In the genomic region with DNA sequence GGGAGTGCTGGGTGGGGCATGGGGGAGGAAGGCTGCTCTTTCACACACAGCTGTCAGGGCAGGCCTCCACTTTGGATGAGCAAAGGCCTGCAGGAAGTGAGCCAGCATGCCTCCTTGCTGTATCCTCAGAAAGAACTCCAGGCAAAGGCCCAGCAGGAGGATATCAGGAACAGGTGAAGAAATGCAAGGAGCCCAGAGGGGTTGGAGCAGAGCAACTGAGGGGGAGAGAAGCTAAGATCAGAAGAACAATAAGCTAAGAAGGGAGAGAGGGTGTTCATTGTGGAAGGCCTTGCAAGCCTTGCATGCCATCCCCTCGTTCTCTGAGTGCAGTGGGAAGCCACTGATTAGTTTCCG, we compare ENCODE assay signal across 10 cellular contexts.
A peak's percentile ranks its signal among the peaks of the same experiment; 100 is the strongest.
DNase-seq lines count a peak whose midpoint lies in the region; ATAC-seq and TF ChIP-seq lines count a peak whose summit lies in the region.
"Had no signal": no experiment of that assay in that cellular context is flagged by ENCODE, and none has a peak within 500 bp of the region (broad histone marks: within the 10 kb centered on the region; RNA-seq: fewer than 3 reads in every experiment).

No MANE protein-coding gene starts in this region.

- no peak overlapping the region for H4K91ac ChIP-seq in H9 (ENCODE audit: insufficient read length, low read depth, low read length)

- no peak overlapping the region for H4K5ac ChIP-seq in H9 (ENCODE audit: insufficient read length, low read depth, low read length)

- no peaks in the 10 kb centered on the region for H3K27me3 ChIP-seq in H9 (ENCODE audit: insufficient read depth, low read length)
- no peaks in the 10 kb centered on the region for H3K27me3 ChIP-seq in PC-3 (ENCODE audit: low read length)
- no peaks in the 10 kb centered on the region for H3K27me3 ChIP-seq in foreskin keratinocyte
- H3K27me3 ChIP-seq in prostate gland (replicated peaks; ENCODE audit: insufficient read depth): no peaks in the 10 kb centered on the region
- H3K27me3 ChIP-seq: Peyer's patch had no signal

- H3K14ac ChIP-seq in H9 (ENCODE audit: insufficient read depth, low read length): 0 out of 2 replicates have a peak overlapping the region, but pooled peaks have one; percentile 49

- H3K9me3 ChIP-seq in H9 (ENCODE audit: control insufficient read depth, low read depth, low read length): no peaks in the 10 kb centered on the region
- no peaks in the 10 kb centered on the region for H3K9me3 ChIP-seq in PC-3 (ENCODE audit: low read length)
- no peaks in the 10 kb centered on the region for H3K9me3 ChIP-seq in prostate gland
- H3K9me3 ChIP-seq: Peyer's patch had no signal

- H3K9me2 ChIP-seq in PC-3 (replicated peaks; ENCODE audit: low read length): no peaks in the 10 kb centered on the region

- H3K27me3 Mint-ChIP-seq in H9 (ENCODE audit: low read depth): no peaks in the 10 kb centered on the region

- no peak overlapping the region for H3T11ph ChIP-seq in H9 (ENCODE audit: low read length)

- peak overlapping the region in 1 of 2 experiments; percentile 5; a peak in 2 of 5 replicates for H3K4me3 Mint-ChIP-seq in H9

- H3K4ac ChIP-seq in H9 (ENCODE audit: low read depth, low read length): no peak overlapping the region

- H4K8ac ChIP-seq in H9 (replicated peaks; ENCODE audit: insufficient read length, low read depth, low read length): no peak overlapping the region

- intact Hi-C loops in PC-3 (cut with micrococcal nuclease) (loop anchor here (2.0 to 5.0 kb wide), 2 partner anchors 99 to 114 kb away; a partner anchor contains a TSS), prostate gland (cut with DNase I) (no loop called here)

- H3K27ac Mint-ChIP-seq in H9: peak overlapping the region; percentile 91 to 98 (median 92); a peak in 6 of 7 replicates
- H3K27ac Mint-ChIP-seq in activated naive CD4-positive, alpha-beta T cell treated with anti-CD3 and anti-CD28 coated beads, Interleukin-2, amount 50 U/mL, for 72 hours: no peak overlapping the region

- H2BK120ac ChIP-seq in H9 (ENCODE audit: low read depth, low read length, poor library complexity, severe bottlenecking): no peak overlapping the region

- H4K20me1 ChIP-seq in H9 (ENCODE audit: control insufficient read depth, insufficient read depth, insufficient read length): no peaks in the 10 kb centered on the region
- no peaks in the 10 kb centered on the region for H4K20me1 ChIP-seq in PC-3 (ENCODE audit: low read length)

- peak overlapping the region; percentile 27; the same call in 1 of the 2 replicates for H3K4me3 ChIP-seq in PC-3 (ENCODE audit: low read length)
- H3K4me3 ChIP-seq in prostate gland: no peak overlapping the region
- H3K4me3 ChIP-seq: coronary artery, Peyer's patch had no signal

- no peak overlapping the region for H2BK15ac ChIP-seq in H9 (ENCODE audit: low read depth, low read length)

- ATAC-seq in PC-3: peak; percentile 84
- ATAC-seq in foreskin keratinocyte: peak; percentile 57
- no peak for ATAC-seq in HG03139 (IDR thresholded peaks at IDR 0.05; ENCODE audit: unreplicated experiment)
- ATAC-seq in HG02798 (IDR thresholded peaks at IDR 0.05; ENCODE audit: poor library complexity, unreplicated experiment): no peak
- ATAC-seq in activated naive CD4-positive, alpha-beta T cell treated with anti-CD3 and anti-CD28 coated beads, Interleukin-2, amount 50 U/mL, for 72 hours: no peak

- no TSS peak for BruUV-seq in PC-3 (replicated peaks; lab: Mats Ljungman, UMichigan)

- H3K79me2 ChIP-seq in H9 (ENCODE audit: insufficient read depth, low read length) (no peaks in the 10 kb centered on the region), PC-3 (ENCODE audit: low read length) (no peaks in the 10 kb centered on the region)

- H3K9ac ChIP-seq in H9 (ENCODE audit: extremely low read depth, insufficient read length, low read length): no peak overlapping the region
- no peak overlapping the region for H3K9ac ChIP-seq in PC-3 (ENCODE audit: low read length)

- DNase-seq in H9 (peak; percentile 80), PC-3 (peak; percentile 74), foreskin keratinocyte (peak in 1 of 2 donors; percentile 30), prostate gland (ENCODE audit: low spot score) (peak; percentile 6)
- no peak for DNase-seq in activated naive CD4-positive, alpha-beta T cell treated with anti-CD3 and anti-CD28 coated beads, Interleukin-2, amount 50 U/mL, for 72 hours (ENCODE audit: low spot score in 2 of 2)
- DNase-seq: activated CD8-positive, alpha-beta memory T cell treated with anti-CD3 and anti-CD28 coated beads, Interleukin-2, amount 50 U/mL, for 4 hours had no signal

- peaks cover 8% of the 10 kb centered on the region; the same call in 1 of the 2 replicates for H3K4me1 ChIP-seq in H9 (ENCODE audit: insufficient read depth, low read length)
- H3K4me1 ChIP-seq in PC-3 (ENCODE audit: insufficient read depth, low read length): peaks cover 33% of the 10 kb centered on the region
- H3K4me1 ChIP-seq in foreskin keratinocyte: peaks cover 14% of the 10 kb centered on the region
- H3K4me1 ChIP-seq in prostate gland (replicated peaks): peaks cover 7% of the 10 kb centered on the region

- TF ChIP-seq CTCF in H9 (conservative IDR thresholded peaks at IDR 0.05) (no peak), PC-3 (conservative IDR thresholded peaks at IDR 0.05; ENCODE audit: low read depth, low read length) (no peak), foreskin keratinocyte (conservative IDR thresholded peaks at IDR 0.05) (no peak), prostate gland (IDR thresholded peaks at IDR 0.05) (no peak)

- H3K23ac ChIP-seq in H9 (ENCODE audit: insufficient read length, low read depth, low read length): no peak overlapping the region

- no peaks in the 10 kb centered on the region for H3K36me3 ChIP-seq in PC-3 (ENCODE audit: low read depth, low read length)
- H3K36me3 ChIP-seq in prostate gland: no peaks in the 10 kb centered on the region
- H3K36me3 ChIP-seq: Peyer's patch had no signal

- no peak overlapping the region for H2AFZ ChIP-seq in H9 (ENCODE audit: low read length)
- H2AFZ ChIP-seq in PC-3 (ENCODE audit: low read length): no peak overlapping the region

- no peak overlapping the region for H3K18ac ChIP-seq in H9 (ENCODE audit: insufficient read length, low read depth, low read length)

- no peak for TF ChIP-seq POLR2A in prostate gland (IDR thresholded peaks at IDR 0.05)

- CTCF ChIA-PET in PC-3 (lab: Charles Lee): no interaction called here

- no peak overlapping the region for H2AK5ac ChIP-seq in H9 (ENCODE audit: insufficient read length, low read length)

- no peak overlapping the region for H2BK20ac ChIP-seq in H9 (ENCODE audit: low read depth, low read length, poor library complexity, severe bottlenecking)

- no peak overlapping the region for H2BK5ac ChIP-seq in H9 (ENCODE audit: insufficient read length, low read length)

- peaks cover 2% of the 10 kb centered on the region for H3F3A ChIP-seq in PC-3 (ENCODE audit: low read length, unreplicated experiment)

- no peaks in the 10 kb centered on the region for H3K9me3 Mint-ChIP-seq in H9
- no peaks in the 10 kb centered on the region for H3K9me3 Mint-ChIP-seq in activated naive CD4-positive, alpha-beta T cell treated with anti-CD3 and anti-CD28 coated beads, Interleukin-2, amount 50 U/mL, for 72 hours

- no peaks in the 10 kb centered on the region for H3K23me2 ChIP-seq in H9 (ENCODE audit: insufficient read length, low read depth, low read length, poor library complexity, severe bottlenecking)

- no peak overlapping the region for H3K4me2 ChIP-seq in H9 (ENCODE audit: insufficient read depth, insufficient read length, low read length)
- H3K4me2 ChIP-seq in PC-3 (ENCODE audit: low read length): peak overlapping the region; percentile 71

- H3K4me1 Mint-ChIP-seq in H9: peaks cover 24 to 29% of the 10 kb centered on the region in 2 experiments

- no peak overlapping the region for H2BK12ac ChIP-seq in H9 (ENCODE audit: insufficient read length, low read depth, low read length)

- H3K27ac ChIP-seq in H9 (ENCODE audit: insufficient read length, low read depth, low read length) (peak overlapping the region; percentile 90), PC-3 (ENCODE audit: low read length) (peak overlapping the region; percentile 72), foreskin keratinocyte (no peak overlapping the region), prostate gland (peak overlapping the region; percentile 38 to 66)
- H3K27ac ChIP-seq: coronary artery had no signal

- H3K79me1 ChIP-seq in H9 (ENCODE audit: insufficient read depth, low read depth, low read length, poor library complexity, severe bottlenecking): no peaks in the 10 kb centered on the region

- WGBS in H9 (ENCODE audit: extremely low coverage, insufficient read length, low lambda C conversion rate): no CpG with 5 or more reads among the region's 2 CpGs
- WGBS in prostate gland: 52% methylated on average over 2 of the region's 2 CpGs

- H3K36me3 Mint-ChIP-seq in H9 (ENCODE audit: insufficient read depth in 1 of 3, low read depth in 3 of 3): no peaks in the 10 kb centered on the region; a peak in 1 of 7 replicates
- H3K36me3 Mint-ChIP-seq in activated naive CD4-positive, alpha-beta T cell treated with anti-CD3 and anti-CD28 coated beads, Interleukin-2, amount 50 U/mL, for 72 hours: peaks cover 5 to 26% of the 10 kb centered on the region in 2 donors

- H3K56ac ChIP-seq in H9 (ENCODE audit: insufficient read length, low read depth, low read length): no peak overlapping the region

- POLR2A ChIA-PET in PC-3 (lab: Charles Lee; ENCODE audit: unreplicated experiment): no interaction called here

Comparison
In these comparisons a context has a peak if more than half of its experiments do, and no peak if none do; other contexts are left out.
1. DNase-seq: peak in H9 (single experiment), PC-3 (single experiment) and prostate gland (single experiment); none in activated naive CD4-positive, alpha-beta T cell treated with anti-CD3 and anti-CD28 coated beads, Interleukin-2, amount 50 U/mL, for 72 hours (0 of 2).
2. H3K27ac Mint-ChIP-seq: peak in H9 (3 of 3); none in activated naive CD4-positive, alpha-beta T cell treated with anti-CD3 and anti-CD28 coated beads, Interleukin-2, amount 50 U/mL, for 72 hours (0 of 2).
3. ATAC-seq: peak in PC-3 (single experiment) and foreskin keratinocyte (single experiment); none in HG03139 (single experiment), HG02798 (single experiment) and activated naive CD4-positive, alpha-beta T cell treated with anti-CD3 and anti-CD28 coated beads, Interleukin-2, amount 50 U/mL, for 72 hours (0 of 2).